2 cellular contexts compared by ENCODE assay signal in the genomic region with DNA sequence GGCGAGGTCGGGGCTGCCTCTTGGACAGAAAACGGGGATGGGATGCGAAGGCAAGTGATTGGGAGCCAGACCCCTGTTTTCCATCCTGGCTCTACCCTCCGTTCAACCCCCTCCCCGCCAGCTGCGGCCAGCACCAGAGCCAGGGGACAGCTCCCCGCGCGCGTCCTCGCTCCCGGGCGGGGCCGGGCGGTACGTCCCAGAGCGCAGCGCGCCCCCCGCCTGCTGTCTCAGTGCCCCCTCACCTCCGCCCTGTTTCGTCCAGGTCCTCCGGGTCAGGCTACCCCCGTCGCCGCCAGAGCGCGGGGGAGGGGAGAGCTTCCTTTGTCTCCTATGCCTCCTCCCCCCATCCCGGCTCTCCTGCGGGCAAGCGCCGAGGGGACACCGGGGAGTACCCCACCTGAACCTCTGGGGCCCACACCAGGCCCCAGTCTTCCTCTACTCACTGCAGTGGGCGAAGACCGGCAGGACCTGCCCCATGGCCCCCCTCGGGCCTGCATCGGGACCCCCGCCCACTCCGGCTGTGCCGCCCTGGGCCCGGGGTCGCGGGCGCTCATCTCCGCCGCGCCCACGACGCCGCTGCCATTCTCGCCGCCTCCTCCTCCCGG.
TF ChIP-seq lines count a peak whose summit lies in the region.

No MANE protein-coding gene starts in this region.

TF ChIP-seq in HEK293, 187 proteins besides CTCF, POLR2A, EP300 and RAD21 (continued from another document and continues in another):
- TF ChIP-seq ZBTB11 (tag by site-specific recombination; conservative IDR thresholded peaks at IDR 0.05; ENCODE audit: low read depth) (no peak), ZBTB21 (tag by site-specific recombination; IDR thresholded peaks at IDR 0.05) (no peak), ZNF514 (tag by site-specific recombination; IDR thresholded peaks at IDR 0.05) (no peak), ZNF239 (tag by site-specific recombination; IDR thresholded peaks at IDR 0.05) (no peak), ZNF335 (tag by site-specific recombination; conservative IDR thresholded peaks at IDR 0.05) (peak; percentile 88), ZNF121 (tag by site-specific recombination; IDR thresholded peaks at IDR 0.05) (no peak), ZNF785 (tag by site-specific recombination; IDR thresholded peaks at IDR 0.05) (no peak), ZNF654 (tag by site-specific recombination; IDR thresholded peaks at IDR 0.05; ENCODE audit: low read depth) (no peak), ZNF155 (tag by site-specific recombination; IDR thresholded peaks at IDR 0.05) (no peak), ZNF112 (tag by site-specific recombination; IDR thresholded peaks at IDR 0.05) (no peak), OSR2 (tag by site-specific recombination; IDR thresholded peaks at IDR 0.05) (no peak), GFI1B (tag by site-specific recombination; IDR thresholded peaks at IDR 0.05) (no peak), ZNF558 (tag by site-specific recombination; IDR thresholded peaks at IDR 0.05) (no peak), ZNF354C (tag by site-specific recombination; IDR thresholded peaks at IDR 0.05; ENCODE audit: borderline replicate concordance, low read depth) (no peak), ZNF530 (tag by site-specific recombination; IDR thresholded peaks at IDR 0.05; ENCODE audit: low read depth) (no peak), ZNF426 (tag by site-specific recombination; IDR thresholded peaks at IDR 0.05) (no peak), ZNF394 (tag by site-specific recombination; IDR thresholded peaks at IDR 0.05; ENCODE audit: borderline replicate concordance) (no peak), ZNF544 (tag by site-specific recombination; IDR thresholded peaks at IDR 0.05) (no peak), GLIS2 (tag by site-specific recombination; IDR thresholded peaks at IDR 0.05) (peak; percentile 95), ZNF707 (tag by site-specific recombination; IDR thresholded peaks at IDR 0.05) (no peak), ZFP69B (tag by site-specific recombination; IDR thresholded peaks at IDR 0.05) (peak; percentile 87; the same call in 1 of the 2 replicates), SCRT2 (tag by site-specific recombination; IDR thresholded peaks at IDR 0.05) (no peak), SETDB1 (IDR thresholded peaks at IDR 0.05; ENCODE audit: insufficient read length, low read length) (no peak)
- TF ChIP-seq, protein P1, sequence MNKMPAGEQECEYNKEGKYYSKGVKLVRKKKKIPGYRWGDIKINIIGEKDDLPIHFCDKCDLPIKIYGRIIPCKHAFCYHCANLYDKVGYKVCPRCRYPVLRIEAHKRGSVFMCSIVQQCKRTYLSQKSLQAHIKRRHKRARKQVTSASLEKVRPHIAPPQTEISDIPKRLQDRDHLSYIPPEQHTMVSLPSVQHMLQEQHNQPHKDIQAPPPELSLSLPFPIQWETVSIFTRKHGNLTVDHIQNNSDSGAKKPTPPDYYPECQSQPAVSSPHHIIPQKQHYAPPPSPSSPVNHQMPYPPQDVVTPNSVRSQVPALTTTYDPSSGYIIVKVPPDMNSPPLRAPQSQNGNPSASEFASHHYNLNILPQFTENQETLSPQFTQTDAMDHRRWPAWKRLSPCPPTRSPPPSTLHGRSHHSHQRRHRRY (tag by site-specific recombination; IDR thresholded peaks at IDR 0.05), result no peak
- TF ChIP-seq, protein P2, sequence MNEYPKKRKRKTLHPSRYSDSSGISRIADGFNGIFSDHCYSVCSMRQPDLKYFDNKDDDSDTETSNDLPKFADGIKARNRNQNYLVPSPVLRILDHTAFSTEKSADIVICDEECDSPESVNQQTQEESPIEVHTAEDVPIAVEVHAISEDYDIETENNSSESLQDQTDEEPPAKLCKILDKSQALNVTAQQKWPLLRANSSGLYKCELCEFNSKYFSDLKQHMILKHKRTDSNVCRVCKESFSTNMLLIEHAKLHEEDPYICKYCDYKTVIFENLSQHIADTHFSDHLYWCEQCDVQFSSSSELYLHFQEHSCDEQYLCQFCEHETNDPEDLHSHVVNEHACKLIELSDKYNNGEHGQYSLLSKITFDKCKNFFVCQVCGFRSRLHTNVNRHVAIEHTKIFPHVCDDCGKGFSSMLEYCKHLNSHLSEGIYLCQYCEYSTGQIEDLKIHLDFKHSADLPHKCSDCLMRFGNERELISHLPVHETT (tag by site-specific recombination; IDR thresholded peaks at IDR 0.05), result no peak
- TF ChIP-seq, protein P3, sequence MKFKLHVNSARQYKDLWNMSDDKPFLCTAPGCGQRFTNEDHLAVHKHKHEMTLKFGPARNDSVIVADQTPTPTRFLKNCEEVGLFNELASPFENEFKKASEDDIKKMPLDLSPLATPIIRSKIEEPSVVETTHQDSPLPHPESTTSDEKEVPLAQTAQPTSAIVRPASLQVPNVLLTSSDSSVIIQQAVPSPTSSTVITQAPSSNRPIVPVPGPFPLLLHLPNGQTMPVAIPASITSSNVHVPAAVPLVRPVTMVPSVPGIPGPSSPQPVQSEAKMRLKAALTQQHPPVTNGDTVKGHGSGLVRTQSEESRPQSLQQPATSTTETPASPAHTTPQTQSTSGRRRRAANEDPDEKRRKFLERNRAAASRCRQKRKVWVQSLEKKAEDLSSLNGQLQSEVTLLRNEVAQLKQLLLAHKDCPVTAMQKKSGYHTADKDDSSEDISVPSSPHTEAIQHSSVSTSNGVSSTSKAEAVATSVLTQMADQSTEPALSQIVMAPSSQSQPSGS (tag by site-specific recombination; IDR thresholded peaks at IDR 0.05; ENCODE audit: low read depth), result no peak

TF ChIP-seq in GM12878, 131 proteins besides CTCF, POLR2A, EP300 and RAD21 (continued from another document):
- TF ChIP-seq, protein P4, sequence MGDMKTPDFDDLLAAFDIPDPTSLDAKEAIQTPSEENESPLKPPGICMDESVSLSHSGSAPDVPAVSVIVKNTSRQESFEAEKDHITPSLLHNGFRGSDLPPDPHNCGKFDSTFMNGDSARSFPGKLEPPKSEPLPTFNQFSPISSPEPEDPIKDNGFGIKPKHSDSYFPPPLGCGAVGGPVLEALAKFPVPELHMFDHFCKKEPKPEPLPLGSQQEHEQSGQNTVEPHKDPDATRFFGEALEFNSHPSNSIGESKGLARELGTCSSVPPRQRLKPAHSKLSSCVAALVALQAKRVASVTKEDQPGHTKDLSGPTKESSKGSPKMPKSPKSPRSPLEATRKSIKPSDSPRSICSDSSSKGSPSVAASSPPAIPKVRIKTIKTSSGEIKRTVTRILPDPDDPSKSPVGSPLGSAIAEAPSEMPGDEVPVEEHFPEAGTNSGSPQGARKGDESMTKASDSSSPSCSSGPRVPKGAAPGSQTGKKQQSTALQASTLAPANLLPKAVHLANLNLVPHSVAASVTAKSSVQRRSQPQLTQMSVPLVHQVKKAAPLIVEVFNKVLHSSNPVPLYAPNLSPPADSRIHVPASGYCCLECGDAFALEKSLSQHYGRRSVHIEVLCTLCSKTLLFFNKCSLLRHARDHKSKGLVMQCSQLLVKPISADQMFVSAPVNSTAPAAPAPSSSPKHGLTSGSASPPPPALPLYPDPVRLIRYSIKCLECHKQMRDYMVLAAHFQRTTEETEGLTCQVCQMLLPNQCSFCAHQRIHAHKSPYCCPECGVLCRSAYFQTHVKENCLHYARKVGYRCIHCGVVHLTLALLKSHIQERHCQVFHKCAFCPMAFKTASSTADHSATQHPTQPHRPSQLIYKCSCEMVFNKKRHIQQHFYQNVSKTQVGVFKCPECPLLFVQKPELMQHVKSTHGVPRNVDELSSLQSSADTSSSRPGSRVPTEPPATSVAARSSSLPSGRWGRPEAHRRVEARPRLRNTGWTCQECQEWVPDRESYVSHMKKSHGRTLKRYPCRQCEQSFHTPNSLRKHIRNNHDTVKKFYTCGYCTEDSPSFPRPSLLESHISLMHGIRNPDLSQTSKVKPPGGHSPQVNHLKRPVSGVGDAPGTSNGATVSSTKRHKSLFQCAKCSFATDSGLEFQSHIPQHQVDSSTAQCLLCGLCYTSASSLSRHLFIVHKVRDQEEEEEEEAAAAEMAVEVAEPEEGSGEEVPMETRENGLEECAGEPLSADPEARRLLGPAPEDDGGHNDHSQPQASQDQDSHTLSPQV (IDR thresholded peaks at IDR 0.05), result no peak
- no peak for TF ChIP-seq IRF5 (IDR thresholded peaks at IDR 0.05; ENCODE audit: borderline replicate concordance)
- TF ChIP-seq STAT3 (IDR thresholded peaks at IDR 0.05; ENCODE audit: low read depth, low read length), result no peak
- TF ChIP-seq ESRRA (IDR thresholded peaks at IDR 0.05; ENCODE audit: low read length), result no peak
- TF ChIP-seq MYB (IDR thresholded peaks at IDR 0.05; ENCODE audit: borderline replicate concordance, low read depth, low read length), result no peak
- TF ChIP-seq YY1 (IDR thresholded peaks at IDR 0.05; ENCODE audit: low read depth, low read length), result no peak
- no peak for TF ChIP-seq TCF7 (IDR thresholded peaks at IDR 0.05; ENCODE audit: borderline replicate concordance)
- TF ChIP-seq KAT2A (conservative IDR thresholded peaks at IDR 0.05; ENCODE audit: control insufficient read depth, low read depth, low read length), result no peak
- TF ChIP-seq NRF1 (conservative IDR thresholded peaks at IDR 0.05; ENCODE audit: low read depth, low read length), result no peak
